In genomic region chr11:118953265-118953664, GRCh38 we compare ENCODE assay signal across 10 cellular contexts. TPM values are rescaled to one million over a fixed set of nuclear protein-coding genes. Genes with fewer than 3 reads are reported as not detected.
DNase-seq lines count a peak whose midpoint lies in the region; ATAC-seq, FAIRE-seq and TF ChIP-seq lines count a peak whose summit lies in the region.
"Had no signal": no experiment of that assay in that cellular context is flagged by ENCODE, and none has a peak within 500 bp of the region (broad histone marks: within the 10 kb centered on the region; RNA-seq: fewer than 3 reads in every experiment).

No MANE protein-coding gene starts in this region.

- no peak for ATAC-seq in GM19397 (IDR thresholded peaks at IDR 0.05; ENCODE audit: unreplicated experiment)

- H3K9me3 Mint-ChIP-seq in osteocyte (ENCODE audit: unreplicated experiment), result no peaks in the 10 kb centered on the region

- no peaks in the 10 kb centered on the region for H3K36me3 Mint-ChIP-seq in osteocyte (ENCODE audit: unreplicated experiment)

- H3K79me2 ChIP-seq in hepatocyte, result no peaks in the 10 kb centered on the region

- no peaks in the 10 kb centered on the region for H3K9me2 ChIP-seq in hepatocyte (replicated peaks; ENCODE audit: insufficient read depth)

- H3K9ac ChIP-seq in kidney (ENCODE audit: low read length in 2 of 2), result no peak overlapping the region

- intact Hi-C loops in kidney (cut with DNase I), result no loop called here

- H3K27ac ChIP-seq in WERI-Rb-1, result no peak overlapping the region
- H3K27ac ChIP-seq in kidney (ENCODE audit: low read depth in 2 of 2, low read length in 2 of 2), result no peak overlapping the region
- H3K27ac ChIP-seq in hepatocyte, result no peak overlapping the region
- H3K27ac ChIP-seq: cardiac muscle cell had no signal

- no peaks in the 10 kb centered on the region for H4K20me1 ChIP-seq in hepatocyte (ENCODE audit: insufficient read depth, poor library complexity, severe bottlenecking)

- no peak overlapping the region for H2AFZ ChIP-seq in hepatocyte

- no peaks in the 10 kb centered on the region for H3K9me3 ChIP-seq in WERI-Rb-1 (ENCODE audit: severe bottlenecking)
- H3K9me3 ChIP-seq in kidney (ENCODE audit: control insufficient read depth in 1 of 2, low read length in 2 of 2), result no peaks in the 10 kb centered on the region
- H3K9me3 ChIP-seq in hepatocyte (ENCODE audit: low read depth), result no peaks in the 10 kb centered on the region

- FAIRE-seq in kidney (lab: Jason Lieb, UNC), result no peak

- no peak overlapping the region for H3K27ac Mint-ChIP-seq in osteocyte (ENCODE audit: unreplicated experiment)

- H3K4me3 Mint-ChIP-seq in osteocyte (ENCODE audit: unreplicated experiment), result no peak overlapping the region

- WGBS in hepatocyte (ENCODE audit: low lambda C conversion rate, missing lambda C conversion rate), result 10% methylated on average over 6 of the region's 6 CpGs

- peaks cover 6% of the 10 kb centered on the region for H3K4me1 Mint-ChIP-seq in osteocyte (ENCODE audit: unreplicated experiment)

- H3K27me3 ChIP-seq in WERI-Rb-1 (ENCODE audit: insufficient read depth, low read depth, severe bottlenecking), result no peaks in the 10 kb centered on the region
- H3K27me3 ChIP-seq in hepatocyte, result no peaks in the 10 kb centered on the region

- H3K4me1 ChIP-seq in kidney (ENCODE audit: control insufficient read depth in 1 of 2, insufficient read depth in 1 of 2, low read depth in 1 of 2, low read length in 2 of 2), result no peaks in the 10 kb centered on the region
- no peaks in the 10 kb centered on the region for H3K4me1 ChIP-seq in hepatocyte (ENCODE audit: insufficient read depth)

- TF ChIP-seq CTCF in WERI-Rb-1 (IDR thresholded peaks at IDR 0.05; ENCODE audit: low read depth, low read length), result no peak
- TF ChIP-seq CTCF in kidney (IDR thresholded peaks at IDR 0.05; ENCODE audit: borderline replicate concordance, extremely low read depth, insufficient read depth), result no peak
- no peak for TF ChIP-seq CTCF in hepatocyte (IDR thresholded peaks at IDR 0.05; ENCODE audit: poor library complexity)
- no peak for TF ChIP-seq CTCF in osteocyte (IDR thresholded peaks at IDR 0.05)

- H3K36me3 ChIP-seq in WERI-Rb-1 (no peaks in the 10 kb centered on the region), kidney (ENCODE audit: control insufficient read depth in 1 of 2, insufficient read depth in 2 of 2, low read length in 2 of 2) (no peaks in the 10 kb centered on the region), hepatocyte (replicated peaks; ENCODE audit: insufficient read depth, low read depth) (no peaks in the 10 kb centered on the region)
- H3K36me3 ChIP-seq: cardiac muscle cell had no signal

- H3K4me3 ChIP-seq in WERI-Rb-1 (ENCODE audit: low read depth, low read length) (no peak overlapping the region), kidney (ENCODE audit: low read length in 2 of 2) (no peak overlapping the region), hepatocyte (no peak overlapping the region)
- H3K4me3 ChIP-seq: cardiac muscle cell had no signal

- H3K27me3 Mint-ChIP-seq in osteocyte (ENCODE audit: unreplicated experiment), result peaks cover 30% of the 10 kb centered on the region

- peak; percentile 80 for DNase-seq in DMS79 (lab: John Stamatoyannopoulos, UW)
- peak; percentile 79 for DNase-seq in NCI-H128 (lab: John Stamatoyannopoulos, UW; ENCODE audit: unreplicated experiment)
- DNase-seq in WERI-Rb-1, result peak; percentile 26
- DNase-seq in kidney, result peak; percentile 4
- DNase-seq in hepatocyte (ENCODE audit: low spot score), result no peak
- DNase-seq in osteocyte (ENCODE audit: extremely low spot score, unreplicated experiment), result no peak
- no peak for DNase-seq in mucosa of gallbladder (ENCODE audit: low spot score)
- DNase-seq: SIG-M5 had no signal

- no peak overlapping the region for H3K4me2 ChIP-seq in hepatocyte

RNA-seq across cellular contexts. Expression of gene UPK2, which starts 2.8 kb away (rescaled TPM):
- total RNA-seq in kidney, result not detected
- polyA plus RNA-seq in kidney (ENCODE audit: insufficient read depth, low read depth, low replicate concordance), result not detected
- 2.2 and 3.6 TPM in 2 replicates for total RNA-seq in hepatocyte
- 55.3 and 101 TPM in 2 replicates for polyA plus RNA-seq in hepatocyte
- total RNA-seq in osteocyte, result 0.42 and 0.86 TPM in 2 replicates
- not detected for total RNA-seq in mucosa of gallbladder

RNA-seq across cellular contexts. Expression of gene FOXR1, which starts 18.3 kb away (rescaled TPM):
- total RNA-seq in kidney (not detected), hepatocyte (not detected in 2 replicates), osteocyte (not detected in 2 replicates), mucosa of gallbladder (not detected)
- polyA plus RNA-seq in kidney (ENCODE audit: insufficient read depth, low read depth, low replicate concordance) (not detected), hepatocyte (0.41 TPM in 1 of 2 replicates, not detected in the other)
- polyA plus RNA-seq: cardiac muscle cell had no signal

RNA-seq across cellular contexts. Expression of gene BCL9L, which starts 27.5 kb away (rescaled TPM):
- total RNA-seq in kidney (57.5 TPM), hepatocyte (7.8 and 25.3 TPM in 2 replicates), osteocyte (115 and 122 TPM in 2 replicates), mucosa of gallbladder (107 TPM)
- polyA plus RNA-seq in kidney (ENCODE audit: insufficient read depth, low read depth, low replicate concordance) (5.0 TPM), hepatocyte (18.0 and 18.1 TPM in 2 replicates)

RNA-seq across cellular contexts. Expression of gene CENATAC, which starts 44.7 kb away (rescaled TPM):
- total RNA-seq in kidney (45.0 TPM), hepatocyte (26.2 and 28.2 TPM in 2 replicates), osteocyte (31.6 and 32.7 TPM in 2 replicates), mucosa of gallbladder (23.2 TPM)
- polyA plus RNA-seq in kidney (ENCODE audit: insufficient read depth, low read depth, low replicate concordance) (19.8 TPM), hepatocyte (22.6 and 24.5 TPM in 2 replicates)

Comparison
In these comparisons a context has a peak if more than half of its experiments do, and no peak if none do; other contexts are left out.
1. DNase-seq: peak in DMS79 (single experiment), NCI-H128 (single experiment), WERI-Rb-1 (single experiment) and kidney (single experiment); none in hepatocyte (single experiment), osteocyte (single experiment) and mucosa of gallbladder (single experiment).